Comparison of ENCODE assay signal across 1 cellular context in the genomic region with DNA sequence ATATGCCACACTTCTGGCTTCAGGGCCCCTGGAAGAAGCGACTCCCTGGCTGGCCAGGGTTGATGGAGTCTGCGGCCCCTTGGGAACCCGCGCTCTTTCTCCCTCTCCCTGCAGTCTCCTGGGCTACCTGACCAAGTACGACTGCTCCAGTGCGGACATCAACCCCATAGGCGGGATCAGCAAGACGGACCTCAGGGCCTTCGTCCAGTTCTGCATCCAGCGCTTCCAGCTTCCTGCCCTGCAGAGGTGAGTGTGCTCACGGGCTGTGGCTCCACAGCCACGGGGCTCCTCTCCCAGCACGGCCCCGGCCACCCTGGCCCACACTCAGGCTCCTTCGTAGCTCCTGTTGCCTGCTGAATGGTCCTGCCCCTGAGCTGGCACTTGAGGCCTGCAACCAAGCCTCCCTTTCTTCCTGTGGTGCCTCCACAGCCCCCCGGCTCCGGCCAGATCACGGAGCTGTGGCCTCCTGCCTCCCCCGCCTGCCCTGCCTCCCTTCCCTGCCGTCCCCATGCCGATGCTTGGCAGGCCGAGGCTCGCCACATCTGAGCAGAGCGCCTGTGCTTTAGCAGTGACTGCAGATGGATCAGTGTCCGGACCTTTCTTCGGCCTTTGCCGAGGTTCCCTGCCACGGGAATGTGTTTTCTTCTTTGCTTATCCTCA.
TF ChIP-seq lines count a peak whose summit lies in the region.

No MANE protein-coding gene starts in this region.

TF ChIP-seq in GM23338, 12 proteins besides CTCF, POLR2A, EP300 and RAD21 (continued from another document):
- TF ChIP-seq, protein P1, sequence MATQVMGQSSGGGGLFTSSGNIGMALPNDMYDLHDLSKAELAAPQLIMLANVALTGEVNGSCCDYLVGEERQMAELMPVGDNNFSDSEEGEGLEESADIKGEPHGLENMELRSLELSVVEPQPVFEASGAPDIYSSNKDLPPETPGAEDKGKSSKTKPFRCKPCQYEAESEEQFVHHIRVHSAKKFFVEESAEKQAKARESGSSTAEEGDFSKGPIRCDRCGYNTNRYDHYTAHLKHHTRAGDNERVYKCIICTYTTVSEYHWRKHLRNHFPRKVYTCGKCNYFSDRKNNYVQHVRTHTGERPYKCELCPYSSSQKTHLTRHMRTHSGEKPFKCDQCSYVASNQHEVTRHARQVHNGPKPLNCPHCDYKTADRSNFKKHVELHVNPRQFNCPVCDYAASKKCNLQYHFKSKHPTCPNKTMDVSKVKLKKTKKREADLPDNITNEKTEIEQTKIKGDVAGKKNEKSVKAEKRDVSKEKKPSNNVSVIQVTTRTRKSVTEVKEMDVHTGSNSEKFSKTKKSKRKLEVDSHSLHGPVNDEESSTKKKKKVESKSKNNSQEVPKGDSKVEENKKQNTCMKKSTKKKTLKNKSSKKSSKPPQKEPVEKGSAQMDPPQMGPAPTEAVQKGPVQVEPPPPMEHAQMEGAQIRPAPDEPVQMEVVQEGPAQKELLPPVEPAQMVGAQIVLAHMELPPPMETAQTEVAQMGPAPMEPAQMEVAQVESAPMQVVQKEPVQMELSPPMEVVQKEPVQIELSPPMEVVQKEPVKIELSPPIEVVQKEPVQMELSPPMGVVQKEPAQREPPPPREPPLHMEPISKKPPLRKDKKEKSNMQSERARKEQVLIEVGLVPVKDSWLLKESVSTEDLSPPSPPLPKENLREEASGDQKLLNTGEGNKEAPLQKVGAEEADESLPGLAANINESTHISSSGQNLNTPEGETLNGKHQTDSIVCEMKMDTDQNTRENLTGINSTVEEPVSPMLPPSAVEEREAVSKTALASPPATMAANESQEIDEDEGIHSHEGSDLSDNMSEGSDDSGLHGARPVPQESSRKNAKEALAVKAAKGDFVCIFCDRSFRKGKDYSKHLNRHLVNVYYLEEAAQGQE (IDR thresholded peaks at IDR 0.05; ENCODE audit: unreplicated experiment), result no peak
- TF ChIP-seq EZH2 (IDR thresholded peaks at IDR 0.05; ENCODE audit: low read depth, unreplicated experiment) (no peak), ZNF331 (CRISPR knock-in tag; IDR thresholded peaks at IDR 0.05; ENCODE audit: low read depth) (no peak), POLR2AphosphoS5 (IDR thresholded peaks at IDR 0.05; ENCODE audit: low read depth) (no peak), CREB1 (CRISPR knock-in tag; IDR thresholded peaks at IDR 0.05; ENCODE audit: low read depth) (no peak)
- TF ChIP-seq, protein P2, sequence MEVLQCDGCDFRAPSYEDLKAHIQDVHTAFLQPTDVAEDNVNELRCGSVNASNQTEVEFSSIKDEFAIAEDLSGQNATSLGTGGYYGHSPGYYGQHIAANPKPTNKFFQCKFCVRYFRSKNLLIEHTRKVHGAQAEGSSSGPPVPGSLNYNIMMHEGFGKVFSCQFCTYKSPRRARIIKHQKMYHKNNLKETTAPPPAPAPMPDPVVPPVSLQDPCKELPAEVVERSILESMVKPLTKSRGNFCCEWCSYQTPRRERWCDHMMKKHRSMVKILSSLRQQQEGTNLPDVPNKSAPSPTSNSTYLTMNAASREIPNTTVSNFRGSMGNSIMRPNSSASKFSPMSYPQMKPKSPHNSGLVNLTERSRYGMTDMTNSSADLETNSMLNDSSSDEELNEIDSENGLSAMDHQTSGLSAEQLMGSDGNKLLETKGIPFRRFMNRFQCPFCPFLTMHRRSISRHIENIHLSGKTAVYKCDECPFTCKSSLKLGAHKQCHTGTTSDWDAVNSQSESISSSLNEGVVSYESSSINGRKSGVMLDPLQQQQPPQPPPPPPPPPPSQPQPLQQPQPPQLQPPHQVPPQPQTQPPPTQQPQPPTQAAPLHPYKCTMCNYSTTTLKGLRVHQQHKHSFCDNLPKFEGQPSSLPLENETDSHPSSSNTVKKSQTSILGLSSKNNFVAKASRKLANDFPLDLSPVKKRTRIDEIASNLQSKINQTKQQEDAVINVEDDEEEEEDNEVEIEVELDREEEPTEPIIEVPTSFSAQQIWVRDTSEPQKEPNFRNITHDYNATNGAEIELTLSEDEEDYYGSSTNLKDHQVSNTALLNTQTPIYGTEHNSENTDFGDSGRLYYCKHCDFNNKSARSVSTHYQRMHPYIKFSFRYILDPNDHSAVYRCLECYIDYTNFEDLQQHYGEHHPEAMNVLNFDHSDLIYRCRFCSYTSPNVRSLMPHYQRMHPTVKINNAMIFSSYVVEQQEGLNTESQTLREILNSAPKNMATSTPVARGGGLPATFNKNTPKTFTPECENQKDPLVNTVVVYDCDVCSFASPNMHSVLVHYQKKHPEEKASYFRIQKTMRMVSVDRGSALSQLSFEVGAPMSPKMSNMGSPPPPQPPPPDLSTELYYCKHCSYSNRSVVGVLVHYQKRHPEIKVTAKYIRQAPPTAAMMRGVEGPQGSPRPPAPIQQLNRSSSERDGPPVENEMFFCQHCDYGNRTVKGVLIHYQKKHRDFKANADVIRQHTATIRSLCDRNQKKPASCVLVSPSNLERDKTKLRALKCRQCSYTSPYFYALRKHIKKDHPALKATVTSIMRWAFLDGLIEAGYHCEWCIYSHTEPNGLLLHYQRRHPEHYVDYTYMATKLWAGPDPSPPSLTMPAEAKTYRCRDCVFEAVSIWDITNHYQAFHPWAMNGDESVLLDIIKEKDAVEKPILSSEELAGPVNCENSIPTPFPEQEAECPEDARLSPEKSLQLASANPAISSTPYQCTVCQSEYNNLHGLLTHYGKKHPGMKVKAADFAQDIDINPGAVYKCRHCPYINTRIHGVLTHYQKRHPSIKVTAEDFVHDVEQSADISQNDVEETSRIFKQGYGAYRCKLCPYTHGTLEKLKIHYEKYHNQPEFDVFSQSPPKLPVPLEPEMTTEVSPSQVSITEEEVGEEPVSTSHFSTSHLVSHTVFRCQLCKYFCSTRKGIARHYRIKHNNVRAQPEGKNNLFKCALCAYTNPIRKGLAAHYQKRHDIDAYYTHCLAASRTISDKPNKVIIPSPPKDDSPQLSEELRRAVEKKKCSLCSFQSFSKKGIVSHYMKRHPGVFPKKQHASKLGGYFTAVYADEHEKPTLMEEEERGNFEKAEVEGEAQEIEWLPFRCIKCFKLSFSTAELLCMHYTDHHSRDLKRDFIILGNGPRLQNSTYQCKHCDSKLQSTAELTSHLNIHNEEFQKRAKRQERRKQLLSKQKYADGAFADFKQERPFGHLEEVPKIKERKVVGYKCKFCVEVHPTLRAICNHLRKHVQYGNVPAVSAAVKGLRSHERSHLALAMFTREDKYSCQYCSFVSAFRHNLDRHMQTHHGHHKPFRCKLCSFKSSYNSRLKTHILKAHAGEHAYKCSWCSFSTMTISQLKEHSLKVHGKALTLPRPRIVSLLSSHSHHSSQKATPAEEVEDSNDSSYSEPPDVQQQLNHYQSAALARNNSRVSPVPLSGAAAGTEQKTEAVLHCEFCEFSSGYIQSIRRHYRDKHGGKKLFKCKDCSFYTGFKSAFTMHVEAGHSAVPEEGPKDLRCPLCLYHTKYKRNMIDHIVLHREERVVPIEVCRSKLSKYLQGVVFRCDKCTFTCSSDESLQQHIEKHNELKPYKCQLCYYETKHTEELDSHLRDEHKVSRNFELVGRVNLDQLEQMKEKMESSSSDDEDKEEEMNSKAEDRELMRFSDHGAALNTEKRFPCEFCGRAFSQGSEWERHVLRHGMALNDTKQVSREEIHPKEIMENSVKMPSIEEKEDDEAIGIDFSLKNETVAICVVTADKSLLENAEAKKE (CRISPR knock-in tag; IDR thresholded peaks at IDR 0.05), result no peak
- TF ChIP-seq, protein P3, sequence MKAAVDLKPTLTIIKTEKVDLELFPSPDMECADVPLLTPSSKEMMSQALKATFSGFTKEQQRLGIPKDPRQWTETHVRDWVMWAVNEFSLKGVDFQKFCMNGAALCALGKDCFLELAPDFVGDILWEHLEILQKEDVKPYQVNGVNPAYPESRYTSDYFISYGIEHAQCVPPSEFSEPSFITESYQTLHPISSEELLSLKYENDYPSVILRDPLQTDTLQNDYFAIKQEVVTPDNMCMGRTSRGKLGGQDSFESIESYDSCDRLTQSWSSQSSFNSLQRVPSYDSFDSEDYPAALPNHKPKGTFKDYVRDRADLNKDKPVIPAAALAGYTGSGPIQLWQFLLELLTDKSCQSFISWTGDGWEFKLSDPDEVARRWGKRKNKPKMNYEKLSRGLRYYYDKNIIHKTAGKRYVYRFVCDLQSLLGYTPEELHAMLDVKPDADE (IDR thresholded peaks at IDR 0.05), result no peak
TF ChIP-seq in GM23338: peak in this region for 0.
